In genomic region chr7:142711196-142711595, GRCh38 we compare ENCODE assay signal across 16 cellular contexts. TPM values are rescaled to one million over a fixed set of nuclear protein-coding genes. Genes with fewer than 3 reads are reported as not detected.
DNase-seq lines count a peak whose midpoint lies in the region; ATAC-seq and TF ChIP-seq lines count a peak whose summit lies in the region.
"Had no signal": no experiment of that assay in that cellular context is flagged by ENCODE, and none has a peak within 500 bp of the region (broad histone marks: within the 10 kb centered on the region; RNA-seq: fewer than 3 reads in every experiment).

No MANE protein-coding gene starts in this region.

- no peak for DNase-seq in activated T-cell treated with anti-CD3 and anti-CD28 coated beads, Interleukin-2, amount 50 U/mL, for 24 hours
- no peak for DNase-seq in activated T-cell treated with anti-CD3 and anti-CD28 coated beads, Interleukin-2, amount 50 U/mL, for 1 hour
- DNase-seq in GM23338 (ENCODE audit: low spot score) (no peak), PC-9 (no peak), NOMO-1 treated with dmso at 0.1 percent for 144 hours (lab: John Stamatoyannopoulos, UW; ENCODE audit: unreplicated experiment) (no peak)
- no peak for DNase-seq in natural killer cell treated with Interleukin-12 subunit alpha and Interleukin-12 subunit beta and Interleukin-15 and Interleukin-18, amount 100 ng/mL, for 72 hours (ENCODE audit: low spot score)
- DNase-seq: ACHN, anterior cingulate cortex, left colon, midbrain, NCI-H187 treated with DMSO at 0.1 percent for 48 hours, NCI-H345, Right ventricle myocardium superior had no signal

- H4K20me1 ChIP-seq in GM23338 (replicated peaks; ENCODE audit: insufficient read depth), result no peaks in the 10 kb centered on the region
- H4K20me1 ChIP-seq in PC-9 (ENCODE audit: insufficient read depth), result no peaks in the 10 kb centered on the region

- peak overlapping the region; percentile 77 for H3K4me3 Mint-ChIP-seq in activated T-cell treated with anti-CD3 and anti-CD28 coated beads, Interleukin-2, amount 50 U/mL, for 24 hours
- H3K4me3 Mint-ChIP-seq in GM23338, result no peak overlapping the region
- H3K4me3 Mint-ChIP-seq in activated T-helper 17 cell treated with anti-CD3 and anti-CD28 coated beads, Interleukin-2, amount 50 U/mL, for 72 hours, result peak overlapping the region; percentile 87
- H3K4me3 Mint-ChIP-seq in natural killer cell treated with Interleukin-12 subunit alpha and Interleukin-12 subunit beta and Interleukin-15 and Interleukin-18, amount 100 ng/mL, for 72 hours, result peak overlapping the region; percentile 83
- H3K4me3 Mint-ChIP-seq: WTC11 had no signal

- H3F3A ChIP-seq in GM23338 (replicated peaks; ENCODE audit: low read depth) (no peaks in the 10 kb centered on the region), PC-9 (ENCODE audit: insufficient read depth, low read depth) (no peaks in the 10 kb centered on the region)

- TF ChIP-seq CTCF in GM23338 (conservative IDR thresholded peaks at IDR 0.05; ENCODE audit: low read depth in 2 of 2), result no peak
- no peak for TF ChIP-seq CTCF in PC-9 (conservative IDR thresholded peaks at IDR 0.05)

- no peak overlapping the region for H2AFZ ChIP-seq in GM23338
- no peak overlapping the region for H2AFZ ChIP-seq in PC-9

- H3K27ac ChIP-seq in GM23338 (ENCODE audit: low read depth), result no peak overlapping the region
- H3K27ac ChIP-seq in PC-9, result no peak overlapping the region

- H3K36me3 Mint-ChIP-seq in activated T-cell treated with anti-CD3 and anti-CD28 coated beads, Interleukin-2, amount 50 U/mL, for 24 hours (ENCODE audit: low read depth), result no peaks in the 10 kb centered on the region
- H3K36me3 Mint-ChIP-seq in GM23338 (ENCODE audit: low read depth), result no peaks in the 10 kb centered on the region
- no peaks in the 10 kb centered on the region for H3K36me3 Mint-ChIP-seq in activated T-helper 17 cell treated with anti-CD3 and anti-CD28 coated beads, Interleukin-2, amount 50 U/mL, for 72 hours (ENCODE audit: low read depth)
- H3K36me3 Mint-ChIP-seq in natural killer cell treated with Interleukin-12 subunit alpha and Interleukin-12 subunit beta and Interleukin-15 and Interleukin-18, amount 100 ng/mL, for 72 hours, result no peaks in the 10 kb centered on the region

- intact Hi-C loops in PC-9 (cut with micrococcal nuclease; ENCODE audit: unreplicated experiment), result loop anchor here (5.0 kb wide), 1 partner anchor 296 kb away; no protein-coding TSS in a partner anchor

- POLR2A ChIA-PET in PC-9 (lab: Charles Lee; ENCODE audit: unreplicated experiment), result no interaction called here

- H3K27me3 ChIP-seq in GM23338 (ENCODE audit: insufficient read depth), result no peaks in the 10 kb centered on the region
- no peaks in the 10 kb centered on the region for H3K27me3 ChIP-seq in PC-9 (ENCODE audit: insufficient read depth, low read depth)

- H3K4me1 Mint-ChIP-seq in activated T-cell treated with anti-CD3 and anti-CD28 coated beads, Interleukin-2, amount 50 U/mL, for 24 hours (ENCODE audit: low read depth), result peaks cover 67% of the 10 kb centered on the region
- H3K4me1 Mint-ChIP-seq in GM23338, result peaks cover 37% of the 10 kb centered on the region
- peaks cover 5% of the 10 kb centered on the region for H3K4me1 Mint-ChIP-seq in activated T-helper 17 cell treated with anti-CD3 and anti-CD28 coated beads, Interleukin-2, amount 50 U/mL, for 72 hours
- H3K4me1 Mint-ChIP-seq in natural killer cell treated with Interleukin-12 subunit alpha and Interleukin-12 subunit beta and Interleukin-15 and Interleukin-18, amount 100 ng/mL, for 72 hours (ENCODE audit: low read depth in 2 of 2), result peaks cover 62 to 68% of the 10 kb centered on the region in 2 donors

- no peaks in the 10 kb centered on the region for H3K9me3 Mint-ChIP-seq in activated T-cell treated with anti-CD3 and anti-CD28 coated beads, Interleukin-2, amount 50 U/mL, for 24 hours
- H3K9me3 Mint-ChIP-seq in GM23338, result no peaks in the 10 kb centered on the region; the same call in 2 of the 3 replicates
- no peaks in the 10 kb centered on the region for H3K9me3 Mint-ChIP-seq in activated T-helper 17 cell treated with anti-CD3 and anti-CD28 coated beads, Interleukin-2, amount 50 U/mL, for 72 hours
- H3K9me3 Mint-ChIP-seq in natural killer cell treated with Interleukin-12 subunit alpha and Interleukin-12 subunit beta and Interleukin-15 and Interleukin-18, amount 100 ng/mL, for 72 hours, result no peaks in the 10 kb centered on the region

- ATAC-seq in GM23338 (peak; percentile 31; the same call in 1 of the 3 replicates), GM18517 (IDR thresholded peaks at IDR 0.05; ENCODE audit: unreplicated experiment) (no peak)
- peak; percentile 70 for ATAC-seq in activated T-helper 17 cell treated with anti-CD3 and anti-CD28 coated beads, Interleukin-2, amount 50 U/mL, for 72 hours (replicated peaks)
- ATAC-seq in natural killer cell treated with Interleukin-12 subunit alpha and Interleukin-12 subunit beta and Interleukin-15 and Interleukin-18, amount 100 ng/mL, for 72 hours, result peak in 1 of 2 donors; percentile 75
- ATAC-seq: left colon had no signal

- H3K9me3 ChIP-seq in PC-9 (ENCODE audit: insufficient read depth, low read depth), result no peaks in the 10 kb centered on the region

- CTCF ChIA-PET in PC-9 (lab: Charles Lee), result no interaction called here

- H3K4me2 ChIP-seq in GM23338 (peak overlapping the region; percentile 36), PC-9 (no peak overlapping the region)

- H3K9me2 ChIP-seq in GM23338 (ENCODE audit: insufficient read depth) (peaks cover 3% of the 10 kb centered on the region; the same call in 1 of the 2 replicates), PC-9 (ENCODE audit: insufficient read depth) (no peaks in the 10 kb centered on the region)

- no peaks in the 10 kb centered on the region for H3K79me2 ChIP-seq in GM23338 (replicated peaks; ENCODE audit: insufficient read depth)
- no peaks in the 10 kb centered on the region for H3K79me2 ChIP-seq in PC-9 (ENCODE audit: low read depth)

- BruUV-seq in PC-9 (replicated peaks; lab: Mats Ljungman, UMichigan), result no TSS peak

- H3K4me3 ChIP-seq in GM23338, result no peak overlapping the region
- no peak overlapping the region for H3K4me3 ChIP-seq in PC-9

- no peaks in the 10 kb centered on the region for H3K27me3 Mint-ChIP-seq in activated T-cell treated with anti-CD3 and anti-CD28 coated beads, Interleukin-2, amount 50 U/mL, for 24 hours
- no peaks in the 10 kb centered on the region for H3K27me3 Mint-ChIP-seq in GM23338 (ENCODE audit: insufficient read depth, low read depth, poor library complexity)
- H3K27me3 Mint-ChIP-seq in activated T-helper 17 cell treated with anti-CD3 and anti-CD28 coated beads, Interleukin-2, amount 50 U/mL, for 72 hours, result no peaks in the 10 kb centered on the region
- no peaks in the 10 kb centered on the region for H3K27me3 Mint-ChIP-seq in natural killer cell treated with Interleukin-12 subunit alpha and Interleukin-12 subunit beta and Interleukin-15 and Interleukin-18, amount 100 ng/mL, for 72 hours

- H3K36me3 ChIP-seq in GM23338 (ENCODE audit: insufficient read depth) (no peaks in the 10 kb centered on the region), PC-9 (ENCODE audit: low read depth) (no peaks in the 10 kb centered on the region)

- H3K27ac Mint-ChIP-seq in activated T-cell treated with anti-CD3 and anti-CD28 coated beads, Interleukin-2, amount 50 U/mL, for 24 hours, result peak overlapping the region; percentile 87
- peak overlapping the region; percentile 63; the same call in 1 of the 2 replicates for H3K27ac Mint-ChIP-seq in GM23338
- H3K27ac Mint-ChIP-seq in activated T-helper 17 cell treated with anti-CD3 and anti-CD28 coated beads, Interleukin-2, amount 50 U/mL, for 72 hours, result peak overlapping the region; percentile 87
- peak overlapping the region; percentile 72 to 91 for H3K27ac Mint-ChIP-seq in natural killer cell treated with Interleukin-12 subunit alpha and Interleukin-12 subunit beta and Interleukin-15 and Interleukin-18, amount 100 ng/mL, for 72 hours
- H3K27ac Mint-ChIP-seq: WTC11 had no signal

- peaks cover 38% of the 10 kb centered on the region for H3K4me1 ChIP-seq in GM23338 (ENCODE audit: insufficient read depth)
- no peaks in the 10 kb centered on the region for H3K4me1 ChIP-seq in PC-9 (replicated peaks; ENCODE audit: insufficient read depth)

TF ChIP-seq in GM23338, 12 proteins besides CTCF, POLR2A, EP300 and RAD21:
- TF ChIP-seq ZNF331 (CRISPR knock-in tag; IDR thresholded peaks at IDR 0.05; ENCODE audit: low read depth) (no peak), STAT1 (IDR thresholded peaks at IDR 0.05; ENCODE audit: unreplicated experiment) (no peak), POLR2AphosphoS5 (IDR thresholded peaks at IDR 0.05; ENCODE audit: low read depth) (no peak), ETS1 (IDR thresholded peaks at IDR 0.05) (no peak)

RNA-seq across cellular contexts. Expression of gene PRSS1, which starts 38.1 kb away (rescaled TPM):
- not detected in 2 replicates for total RNA-seq in GM23338 (2014; rRNA removed; shearing (Covaris generic))
- not detected in 2 replicates for polyA plus RNA-seq in GM23338 (2016; fragmentation: Nextera tagmentation; extraction: Ambion mirVana)
- total RNA-seq in activated T-helper 17 cell treated with anti-CD3 and anti-CD28 coated beads, Interleukin-2, amount 50 U/mL, for 72 hours, result not detected
- not detected for total RNA-seq in natural killer cell treated with Interleukin-12 subunit alpha and Interleukin-12 subunit beta and Interleukin-15 and Interleukin-18, amount 100 ng/mL, for 72 hours
- total RNA-seq in PC-9 (2021), result 0.94 TPM in 1 of 2 replicates, not detected in the other
- total RNA-seq: Right ventricle myocardium superior had no signal

RNA-seq across cellular contexts. Expression of gene PRSS2, which starts 59.6 kb away (rescaled TPM):
- total RNA-seq in GM23338 (2014; rRNA removed; shearing (Covaris generic)), result not detected in 2 replicates
- polyA plus RNA-seq in GM23338 (2016; fragmentation: Nextera tagmentation; extraction: Ambion mirVana), result not detected in 2 replicates
- not detected for total RNA-seq in activated T-helper 17 cell treated with anti-CD3 and anti-CD28 coated beads, Interleukin-2, amount 50 U/mL, for 72 hours
- under 1 TPM in 1 of 2 donors, not detected in 1; 0.76 TPM for total RNA-seq in natural killer cell treated with Interleukin-12 subunit alpha and Interleukin-12 subunit beta and Interleukin-15 and Interleukin-18, amount 100 ng/mL, for 72 hours
- not detected in 2 replicates for total RNA-seq in PC-9 (2021)
- total RNA-seq: Right ventricle myocardium superior had no signal
